In genomic region chr2:190328748-190329147, GRCh38 we compare ENCODE assay signal across 14 cellular contexts. TPM values are rescaled to one million over a fixed set of nuclear protein-coding genes. Genes with fewer than 3 reads are reported as not detected.
DNase-seq lines count a peak whose midpoint lies in the region; ATAC-seq, FAIRE-seq and TF ChIP-seq lines count a peak whose summit lies in the region.
"Had no signal": no experiment of that assay in that cellular context is flagged by ENCODE, and none has a peak within 500 bp of the region (broad histone marks: within the 10 kb centered on the region; RNA-seq: fewer than 3 reads in every experiment).

No MANE protein-coding gene starts in this region.

- no TSS peak for BruUV-seq in Calu3 (replicated peaks; lab: Mats Ljungman, UMichigan)

- peaks cover 5% of the 10 kb centered on the region for H3K4me1 Mint-ChIP-seq in Calu3 (ENCODE audit: low read depth, unreplicated experiment)
- H3K4me1 Mint-ChIP-seq: activated CD4-positive, alpha-beta T cell treated with anti-CD3 and anti-CD28 coated beads, Interleukin-2, amount 10 ng/mL, durations not matched to agents 24 days and 14 days; memory B cell; stimulated activated naive CD8-positive, alpha-beta T cell treated with anti-CD3 and anti-CD28 coated beads, Interleukin-15, amount 100 ng/mL, for 72 hours had no signal

- DNase-seq in COLO829 (ENCODE audit: low spot score) (peak; percentile 37), Kasumi-1 (lab: John Stamatoyannopoulos, UW) (peak; percentile 20 to 25), bronchial epithelial cell (ENCODE audit: low read depth) (peak; percentile 33), right lobe of liver (no peak), AG08395 (ENCODE audit: low spot score) (no peak), Calu3 (no peak), SHP77 treated with DMSO at 0.1 percent for 48 hours (lab: John Stamatoyannopoulos, UW) (no peak)
- DNase-seq: activated effector memory CD4-positive, alpha-beta T cell treated with anti-CD3 and anti-CD28 coated beads, Interleukin-2, amount 50 U/mL, for 16 hours; stimulated activated CD4-positive, alpha-beta T cell treated with anti-CD3 and anti-CD28 coated beads, Interleukin-4, amount 100 ng/mL, for 1 hour; stimulated activated naive CD8-positive, alpha-beta T cell treated with anti-CD3 and anti-CD28 coated beads, Interleukin-15, amount 100 ng/mL, for 72 hours had no signal

- no peak overlapping the region for H3K27ac Mint-ChIP-seq in Calu3 (ENCODE audit: unreplicated experiment)
- H3K27ac Mint-ChIP-seq: activated CD4-positive, alpha-beta T cell treated with anti-CD3 and anti-CD28 coated beads, Interleukin-2, amount 10 ng/mL, durations not matched to agents 24 days and 14 days; memory B cell; progenitor cell of endocrine pancreas; stimulated activated naive CD8-positive, alpha-beta T cell treated with anti-CD3 and anti-CD28 coated beads, Interleukin-15, amount 100 ng/mL, for 72 hours had no signal

- peak; percentile 59 to 68 (median 62) for ATAC-seq in right lobe of liver
- ATAC-seq in HG02938 (IDR thresholded peaks at IDR 0.05; ENCODE audit: unreplicated experiment) = no peak
- ATAC-seq: stimulated activated naive CD8-positive, alpha-beta T cell treated with anti-CD3 and anti-CD28 coated beads, Interleukin-15, amount 100 ng/mL, for 72 hours had no signal

- H3K36me3 Mint-ChIP-seq in Calu3 (ENCODE audit: insufficient read depth, unreplicated experiment) = no peaks in the 10 kb centered on the region
- H3K36me3 Mint-ChIP-seq: memory B cell had no signal

- H3K27me3 Mint-ChIP-seq in Calu3 (ENCODE audit: unreplicated experiment) = no peaks in the 10 kb centered on the region
- H3K27me3 Mint-ChIP-seq: progenitor cell of endocrine pancreas had no signal

- TF ChIP-seq POLR2A in right lobe of liver (IDR thresholded peaks at IDR 0.05) = no peak

- H3K4me3 ChIP-seq in bronchial epithelial cell (ENCODE audit: low read depth, low read length) = no peak overlapping the region
- H3K4me3 ChIP-seq in right lobe of liver = no peak overlapping the region

- no peak overlapping the region for H3K4me3 Mint-ChIP-seq in Calu3 (ENCODE audit: low read depth, unreplicated experiment)
- H3K4me3 Mint-ChIP-seq: activated CD4-positive, alpha-beta T cell treated with anti-CD3 and anti-CD28 coated beads, Interleukin-2, amount 10 ng/mL, durations not matched to agents 24 days and 14 days; memory B cell; stimulated activated naive CD8-positive, alpha-beta T cell treated with anti-CD3 and anti-CD28 coated beads, Interleukin-15, amount 100 ng/mL, for 72 hours had no signal

- H3K36me3 ChIP-seq in bronchial epithelial cell (ENCODE audit: control insufficient read depth, insufficient read depth, low read length) (no peaks in the 10 kb centered on the region), right lobe of liver (no peaks in the 10 kb centered on the region)

- intact Hi-C loops in right lobe of liver (cut with DNase I) = no loop called here
- intact Hi-C loops in Calu3 (cut with micrococcal nuclease; ENCODE audit: unreplicated experiment) = loop anchor here (2.0 to 5.0 kb wide), 2 partner anchors 44 to 184 kb away; no protein-coding TSS in a partner anchor

- peak; percentile 4 for TF ChIP-seq CTCF in bronchial epithelial cell (IDR thresholded peaks at IDR 0.05; ENCODE audit: insufficient read depth, low read length, severe bottlenecking)
- peak; percentile 32 to 48 (median 42) for TF ChIP-seq CTCF in right lobe of liver (IDR thresholded peaks at IDR 0.05)
- TF ChIP-seq CTCF in Calu3 (IDR thresholded peaks at IDR 0.05; ENCODE audit: unreplicated experiment) = no peak

- CTCF ChIA-PET in Calu3 (lab: Charles Lee) = interaction anchor here (0.6 kb wide), 1 partner anchor 39 kb away, joined by 3 read pairs; no protein-coding TSS in a partner anchor

- FAIRE-seq in bronchial epithelial cell (lab: Jason Lieb, UNC) = no peak

- H3K4me1 ChIP-seq in right lobe of liver = peaks cover 0 to 8% (median 2%) of the 10 kb centered on the region in 4 donors

- H3K9me3 Mint-ChIP-seq in Calu3 (ENCODE audit: low read depth, unreplicated experiment) = no peaks in the 10 kb centered on the region
- H3K9me3 Mint-ChIP-seq: activated CD4-positive, alpha-beta T cell treated with anti-CD3 and anti-CD28 coated beads, Interleukin-2, amount 10 ng/mL, durations not matched to agents 24 days and 14 days; memory B cell; stimulated activated naive CD8-positive, alpha-beta T cell treated with anti-CD3 and anti-CD28 coated beads, Interleukin-15, amount 100 ng/mL, for 72 hours had no signal

- H3K9me3 ChIP-seq in right lobe of liver = no peaks in the 10 kb centered on the region

- H3K27ac ChIP-seq in right lobe of liver = no peak overlapping the region

- H3K27me3 ChIP-seq in bronchial epithelial cell (ENCODE audit: control insufficient read depth, insufficient read depth, low read length) = no peaks in the 10 kb centered on the region
- no peaks in the 10 kb centered on the region for H3K27me3 ChIP-seq in right lobe of liver

- WGBS in right lobe of liver (ENCODE audit: insufficient coverage, low coverage, low lambda C conversion rate, missing lambda C conversion rate) = 77% methylated on average over 1 of the region's 1 CpG

RNA-seq across cellular contexts. Expression of gene HIBCH, which starts 9.1 kb away (rescaled TPM):
- 4.7 and 9.3 TPM in 2 replicates for total RNA-seq in bronchial epithelial cell
- 10 to 100 TPM; 20.1 to 93.6 (median 53.6) TPM for total RNA-seq in right lobe of liver
- total RNA-seq in Calu3 (2022) = 35.1 and 44.6 TPM in 2 replicates

RNA-seq across cellular contexts. Expression of gene INPP1, which starts 14.6 kb away (rescaled TPM):
- total RNA-seq in bronchial epithelial cell (7.9 and 11.3 TPM in 2 replicates), right lobe of liver (10 to 100 TPM; 13.9 to 22.0 (median 14.7) TPM), Calu3 (2022) (23.1 and 30.1 TPM in 2 replicates)

Comparison
In these comparisons a context has a peak if more than half of its experiments do, and no peak if none do; other contexts are left out.
1. DNase-seq: peak in COLO829 (single experiment), Kasumi-1 (2 of 2) and bronchial epithelial cell (single experiment); none in right lobe of liver (0 of 3), AG08395 (single experiment), Calu3 (single experiment) and SHP77 treated with DMSO at 0.1 percent for 48 hours (single experiment).